ENCODE assay signal across 1 cellular context in the genomic region with DNA sequence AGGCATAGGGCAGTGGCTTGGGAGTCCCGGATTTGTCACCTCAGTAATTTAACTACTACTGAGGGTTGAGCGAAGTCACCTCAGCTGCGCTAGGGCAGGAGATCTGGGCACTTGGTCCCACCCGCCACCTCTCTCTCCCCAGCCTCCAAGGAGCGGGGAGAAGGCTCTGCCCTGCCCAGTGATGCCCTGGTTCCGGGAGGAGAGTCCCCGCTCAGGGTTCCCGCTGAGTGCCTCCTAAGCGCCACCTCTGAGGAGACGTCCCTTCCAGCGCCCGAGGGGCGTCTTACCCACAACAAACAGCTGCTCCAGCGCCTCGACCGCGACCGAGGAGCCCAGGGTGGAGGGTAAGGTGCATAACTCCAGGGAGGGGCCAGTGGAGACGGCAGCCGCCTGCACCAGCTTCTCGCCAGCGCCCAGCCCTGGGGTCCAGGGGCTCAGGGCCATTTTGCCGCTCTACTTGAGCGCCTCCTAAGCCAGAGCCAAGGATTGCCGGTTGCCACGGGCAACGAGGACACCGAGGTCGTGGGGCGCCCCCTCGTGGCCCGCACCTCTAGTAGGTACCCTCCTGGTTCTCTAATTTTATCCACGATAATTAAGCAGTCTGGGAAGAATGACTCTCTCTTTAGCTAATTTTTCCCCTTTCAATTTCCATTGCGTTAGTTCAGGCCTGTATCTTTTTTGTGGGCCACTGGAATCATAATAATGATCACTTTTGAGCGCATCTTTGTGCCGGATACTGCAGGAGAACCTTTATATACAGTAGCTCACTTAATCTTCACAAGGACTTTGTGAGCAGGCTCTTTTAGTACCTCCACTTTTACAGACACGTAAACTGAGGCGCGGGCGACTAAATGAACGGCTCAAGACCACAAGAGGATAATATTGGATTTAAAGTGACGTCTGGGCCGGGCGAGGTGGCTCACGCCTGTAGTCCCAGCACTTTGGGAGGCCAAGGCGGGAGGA.
TF ChIP-seq lines count a peak whose summit lies in the region.

CCDC175 (minus strand) TSS at position 481 of the 963 bp plus-strand sequence; CDS start at position 444, 37 bp downstream.

TF ChIP-seq in HEK293, 187 proteins besides CTCF, POLR2A, EP300 and RAD21 (continued from another document and continues in another):
- TF ChIP-seq, protein P1, sequence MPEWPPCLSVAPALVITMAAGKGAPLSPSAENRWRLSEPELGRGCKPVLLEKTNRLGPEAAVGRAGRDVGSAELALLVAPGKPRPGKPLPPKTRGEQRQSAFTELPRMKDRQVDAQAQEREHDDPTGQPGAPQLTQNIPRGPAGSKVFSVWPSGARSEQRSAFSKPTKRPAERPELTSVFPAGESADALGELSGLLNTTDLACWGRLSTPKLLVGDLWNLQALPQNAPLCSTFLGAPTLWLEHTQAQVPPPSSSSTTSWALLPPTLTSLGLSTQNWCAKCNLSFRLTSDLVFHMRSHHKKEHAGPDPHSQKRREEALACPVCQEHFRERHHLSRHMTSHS (tag by site-specific recombination; IDR thresholded peaks at IDR 0.05) = no peak
- TF ChIP-seq ZNF416 (tag by site-specific recombination; IDR thresholded peaks at IDR 0.05) (no peak), ZNF513 (tag by site-specific recombination; IDR thresholded peaks at IDR 0.05) (no peak), SP3 (tag by site-specific recombination; IDR thresholded peaks at IDR 0.05) (peak; percentile 40; the same call in 1 of the 2 replicates), ZNF610 (tag by site-specific recombination; IDR thresholded peaks at IDR 0.05; ENCODE audit: borderline replicate concordance) (peak; percentile 57; the same call in 1 of the 2 replicates), ELK4 (IDR thresholded peaks at IDR 0.05; ENCODE audit: borderline replicate concordance, low read depth, low read length) (no peak), ZNF830 (tag by site-specific recombination; IDR thresholded peaks at IDR 0.05; ENCODE audit: low read depth) (no peak), ZNF580 (tag by site-specific recombination; IDR thresholded peaks at IDR 0.05) (no peak), WT1 (tag by site-specific recombination; IDR thresholded peaks at IDR 0.05) (no peak), SP7 (tag by site-specific recombination; IDR thresholded peaks at IDR 0.05) (peak; percentile 45; the same call in 1 of the 2 replicates), PATZ1 (tag by site-specific recombination; IDR thresholded peaks at IDR 0.05) (peak; percentile 47), MZF1 (tag by site-specific recombination; IDR thresholded peaks at IDR 0.05; ENCODE audit: borderline replicate concordance) (no peak), RBAK (tag by site-specific recombination; IDR thresholded peaks at IDR 0.05) (no peak), PRDM1 (tag by site-specific recombination; IDR thresholded peaks at IDR 0.05) (peak; percentile 55), ZSCAN5A (tag by site-specific recombination; IDR thresholded peaks at IDR 0.05) (no peak), ZEB2 (tag by site-specific recombination; IDR thresholded peaks at IDR 0.05) (0 out of 2 replicates have a peak, but pooled peaks have one; percentile 42), ZSCAN18 (tag by site-specific recombination; IDR thresholded peaks at IDR 0.05) (no peak), YY1 (tag by site-specific recombination; IDR thresholded peaks at IDR 0.05) (peak; percentile 71), INSM2 (tag by site-specific recombination; IDR thresholded peaks at IDR 0.05) (no peak), SP2 (tag by site-specific recombination; IDR thresholded peaks at IDR 0.05) (peak; percentile 48), ZNF76 (tag by site-specific recombination; IDR thresholded peaks at IDR 0.05; ENCODE audit: borderline replicate concordance, low read depth) (0 out of 2 replicates have a peak, but pooled peaks have one; percentile 31), PRDM10 (tag by site-specific recombination; IDR thresholded peaks at IDR 0.05) (peak; percentile 60), ZNF423 (tag by site-specific recombination; IDR thresholded peaks at IDR 0.05) (0 out of 2 replicates have a peak, but pooled peaks have one; percentile 20), KLF1 (tag by site-specific recombination; IDR thresholded peaks at IDR 0.05) (no peak), REPIN1 (tag by site-specific recombination; IDR thresholded peaks at IDR 0.05; ENCODE audit: low read depth) (no peak), ZNF16 (tag by site-specific recombination; IDR thresholded peaks at IDR 0.05; ENCODE audit: low read depth) (no peak), ZNF280C (tag by site-specific recombination; IDR thresholded peaks at IDR 0.05) (no peak), ZNF426 (tag by site-specific recombination; IDR thresholded peaks at IDR 0.05) (no peak)
- TF ChIP-seq, protein P2, sequence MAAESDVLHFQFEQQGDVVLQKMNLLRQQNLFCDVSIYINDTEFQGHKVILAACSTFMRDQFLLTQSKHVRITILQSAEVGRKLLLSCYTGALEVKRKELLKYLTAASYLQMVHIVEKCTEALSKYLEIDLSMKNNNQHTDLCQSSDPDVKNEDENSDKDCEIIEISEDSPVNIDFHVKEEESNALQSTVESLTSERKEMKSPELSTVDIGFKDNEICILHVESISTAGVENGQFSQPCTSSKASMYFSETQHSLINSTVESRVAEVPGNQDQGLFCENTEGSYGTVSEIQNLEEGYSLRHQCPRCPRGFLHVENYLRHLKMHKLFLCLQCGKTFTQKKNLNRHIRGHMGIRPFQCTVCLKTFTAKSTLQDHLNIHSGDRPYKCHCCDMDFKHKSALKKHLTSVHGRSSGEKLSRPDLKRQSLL (tag by site-specific recombination; IDR thresholded peaks at IDR 0.05) = 0 out of 2 replicates have a peak, but pooled peaks have one; percentile 31
- TF ChIP-seq, protein P3, sequence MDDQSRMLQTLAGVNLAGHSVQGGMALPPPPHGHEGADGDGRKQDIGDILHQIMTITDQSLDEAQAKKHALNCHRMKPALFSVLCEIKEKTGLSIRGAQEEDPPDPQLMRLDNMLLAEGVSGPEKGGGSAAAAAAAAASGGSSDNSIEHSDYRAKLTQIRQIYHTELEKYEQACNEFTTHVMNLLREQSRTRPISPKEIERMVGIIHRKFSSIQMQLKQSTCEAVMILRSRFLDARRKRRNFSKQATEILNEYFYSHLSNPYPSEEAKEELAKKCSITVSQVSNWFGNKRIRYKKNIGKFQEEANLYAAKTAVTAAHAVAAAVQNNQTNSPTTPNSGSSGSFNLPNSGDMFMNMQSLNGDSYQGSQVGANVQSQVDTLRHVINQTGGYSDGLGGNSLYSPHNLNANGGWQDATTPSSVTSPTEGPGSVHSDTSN (CRISPR knock-in tag; IDR thresholded peaks at IDR 0.05) = 0 out of 2 replicates have a peak, but pooled peaks have one; percentile 21
